ENCODE assay signal across 1 cellular context in genomic region chr1:86704456-86704971, GRCh38.
A peak's percentile ranks its signal among the peaks of the same experiment; 100 is the strongest.
TF ChIP-seq lines count a peak whose summit lies in the region.

Gene SH3GLB1 (plus strand): TSS chr1:86704576. CDS start chr1:86704900, 324 bp downstream.

TF ChIP-seq in SK-N-SH, 30 proteins besides CTCF, POLR2A, EP300 and RAD21 (continued from another document):
- TF ChIP-seq YY1 (IDR thresholded peaks at IDR 0.05; ENCODE audit: low read depth) (peak; percentile 35; the same call in 1 of the 2 replicates), FOSL2 (IDR thresholded peaks at IDR 0.05; ENCODE audit: borderline replicate concordance, low read depth) (no peak), SIN3A (IDR thresholded peaks at IDR 0.05; ENCODE audit: borderline replicate concordance, low read depth, low read length) (peak; percentile 55; the same call in 1 of the 2 replicates), NFIC (IDR thresholded peaks at IDR 0.05; ENCODE audit: borderline replicate concordance) (no peak), RXRA (IDR thresholded peaks at IDR 0.05; ENCODE audit: borderline replicate concordance, low read depth) (no peak), ZBTB33 (IDR thresholded peaks at IDR 0.05; ENCODE audit: borderline replicate concordance, low read depth) (peak; percentile 79; the same call in 1 of the 2 replicates), USF2 (IDR thresholded peaks at IDR 0.05; ENCODE audit: borderline replicate concordance, low read depth, low read length) (no peak)
TF ChIP-seq in SK-N-SH: peak in this region for 15.
